Comparison of ENCODE assay signal across 7 cellular contexts in the genomic region with DNA sequence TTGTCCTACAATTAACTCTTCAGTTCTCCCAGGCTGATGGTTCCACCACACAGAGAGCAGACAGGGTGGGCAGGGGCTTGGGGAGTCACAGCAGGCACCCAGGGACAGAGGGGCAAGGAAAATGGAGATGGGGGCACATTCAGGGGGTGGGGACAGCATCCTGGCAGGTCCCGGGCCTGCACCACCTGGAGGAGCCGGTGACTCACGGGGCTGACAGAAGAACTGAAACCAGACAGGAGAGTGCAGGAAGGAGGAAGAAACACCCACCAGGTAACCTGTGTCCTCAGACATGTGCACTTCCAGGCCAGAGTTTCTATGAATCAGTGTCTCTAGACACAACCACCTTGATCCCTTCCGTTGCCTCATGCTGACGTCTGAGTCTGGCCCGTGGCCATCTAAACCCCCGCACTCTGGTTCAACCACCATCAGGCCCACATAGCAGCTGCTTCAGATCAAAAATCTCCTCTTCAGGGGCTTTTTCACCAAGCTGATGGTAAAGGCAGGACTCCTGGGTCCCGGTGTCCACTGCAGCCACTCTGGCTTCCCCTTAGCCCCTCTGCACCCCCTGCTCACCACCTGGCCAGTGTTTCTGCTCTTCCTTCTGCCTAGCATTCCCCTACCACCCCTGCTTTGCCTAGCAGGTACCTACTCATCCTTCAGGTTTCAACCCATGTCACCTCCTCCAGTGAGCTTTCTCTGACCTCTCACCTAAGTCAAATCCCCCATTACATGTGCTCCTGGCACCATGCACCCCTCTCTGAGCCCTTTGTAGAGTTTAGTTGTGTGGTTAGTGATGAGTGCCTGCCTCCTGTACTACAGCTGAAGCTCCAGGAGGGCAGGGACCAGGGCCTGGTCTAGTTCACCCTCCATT. TPM values are rescaled to one million over a fixed set of nuclear protein-coding genes. Genes with fewer than 3 reads are reported as not detected.
DNase-seq lines count a peak whose midpoint lies in the region; ATAC-seq and TF ChIP-seq lines count a peak whose summit lies in the region.

No MANE protein-coding gene starts in this region.

- no peaks in the 10 kb centered on the region for H3K9me3 Mint-ChIP-seq in osteocyte (ENCODE audit: unreplicated experiment)

- H3K27ac Mint-ChIP-seq in osteocyte (ENCODE audit: unreplicated experiment), result no peak overlapping the region

- peak; percentile 83 to 89 for DNase-seq in activated CD4-positive, alpha-beta T cell treated with anti-CD3 and anti-CD28 coated beads, Interleukin-2, amount 50 U/mL, for 48 hours
- DNase-seq in kidney glomerular epithelial cell (lab: John Stamatoyannopoulos, UW) (peak; percentile 82), osteocyte (ENCODE audit: extremely low spot score, unreplicated experiment) (no peak), NCI-H524 (lab: John Stamatoyannopoulos, UW) (no peak), NCI-H1436 treated with DMSO at 0.1 percent for 48 hours (lab: John Stamatoyannopoulos, UW) (no peak)

- H3K4me3 Mint-ChIP-seq in osteocyte (ENCODE audit: unreplicated experiment), result no peak overlapping the region

- no peaks in the 10 kb centered on the region for H3K27me3 Mint-ChIP-seq in osteocyte (ENCODE audit: unreplicated experiment)

- peaks cover 3% of the 10 kb centered on the region for H3K4me1 Mint-ChIP-seq in osteocyte (ENCODE audit: unreplicated experiment)

- TF ChIP-seq CTCF in osteocyte (IDR thresholded peaks at IDR 0.05), result no peak

- ATAC-seq in GM19035 (IDR thresholded peaks at IDR 0.05; ENCODE audit: unreplicated experiment), result peak; percentile 50
- peak; percentile 42 for ATAC-seq in HG03095 (IDR thresholded peaks at IDR 0.05; ENCODE audit: unreplicated experiment)

- no peaks in the 10 kb centered on the region for H3K36me3 Mint-ChIP-seq in osteocyte (ENCODE audit: unreplicated experiment)

RNA-seq across cellular contexts. Expression of a gene that starts 16.5 kb away (rescaled TPM):
- total RNA-seq in osteocyte, result not detected in 2 replicates

RNA-seq across cellular contexts. Expression of a gene that starts 49.8 kb away (rescaled TPM):
- 0.37 and 0.51 TPM in 2 replicates for total RNA-seq in osteocyte

Comparison
In these comparisons a context has a peak if more than half of its experiments do, and no peak if none do; other contexts are left out.
1. DNase-seq: peak in activated CD4-positive, alpha-beta T cell treated with anti-CD3 and anti-CD28 coated beads, Interleukin-2, amount 50 U/mL, for 48 hours (2 of 2) and kidney glomerular epithelial cell (single experiment); none in osteocyte (single experiment), NCI-H524 (0 of 2) and NCI-H1436 treated with DMSO at 0.1 percent for 48 hours (single experiment).